In genomic region chr12:92272301-92272964, GRCh38 we compare ENCODE assay signal across 28 cellular contexts.
DNase-seq lines count a peak whose midpoint lies in the region; ATAC-seq, FAIRE-seq and TF ChIP-seq lines count a peak whose summit lies in the region.
"Had no signal": no experiment of that assay in that cellular context is flagged by ENCODE, and none has a peak within 500 bp of the region (broad histone marks: within the 10 kb centered on the region; RNA-seq: fewer than 3 reads in every experiment).

No MANE protein-coding gene starts in this region.

- intact Hi-C loops in K562 (cut with micrococcal nuclease), result no loop called here
- intact Hi-C loops in posterior cingulate gyrus (cut with DNase I), result no loop called here

- no peak overlapping the region for H3K23ac ChIP-seq in H9 (ENCODE audit: insufficient read length, low read depth, low read length)

- H3K56ac ChIP-seq in H9 (ENCODE audit: insufficient read length, low read depth, low read length), result no peak overlapping the region

- no peak overlapping the region for H2BK5ac ChIP-seq in H9 (ENCODE audit: insufficient read length, low read length)

- H3K4me1 ChIP-seq in H9 (ENCODE audit: insufficient read depth, low read length), result no peaks in the 10 kb centered on the region; the same call in 1 of the 2 replicates
- no peaks in the 10 kb centered on the region for H3K4me1 ChIP-seq in K562 (replicated peaks in 1 of 2; ENCODE audit: control insufficient read depth in 2 of 2, insufficient read depth in 2 of 2, low read length in 2 of 2)
- peaks cover 18% of the 10 kb centered on the region for H3K4me1 ChIP-seq in foreskin keratinocyte
- H3K4me1 ChIP-seq: adrenal gland, body of pancreas, thyroid gland had no signal

- BruUV-seq in K562 (replicated peaks; lab: Mats Ljungman, UMichigan), result no TSS peak

- H2BK120ac ChIP-seq in H9 (ENCODE audit: low read depth, low read length, poor library complexity, severe bottlenecking), result no peak overlapping the region

- no peak for TF ChIP-seq EP300 in K562 (IDR thresholded peaks at IDR 0.05; ENCODE audit: low read length)

- no CpG with 5 or more reads among the region's 8 CpGs for WGBS in H9 (ENCODE audit: extremely low coverage, insufficient read length, low lambda C conversion rate)
- 26% methylated on average over 8 of the region's 8 CpGs for WGBS in K562 (ENCODE audit: insufficient coverage, low coverage, missing lambda C conversion rate)

- H3K27me3 Mint-ChIP-seq in H9 (ENCODE audit: low read depth), result no peaks in the 10 kb centered on the region
- H3K27me3 Mint-ChIP-seq: activated B cell treated with CpG ODN at 0.5 μM for 24 hours; B cell; naive thymus-derived CD4-positive, alpha-beta T cell; stimulated activated naive CD8-positive, alpha-beta T cell treated with anti-CD3 and anti-CD28 coated beads, Interleukin-15, amount 100 ng/mL, for 72 hours had no signal

- no peak for TF ChIP-seq CTCF in H9 (conservative IDR thresholded peaks at IDR 0.05)
- no peak for TF ChIP-seq CTCF in K562 (IDR thresholded peaks at IDR 0.05 in 2 of 3, conservative IDR thresholded peaks at IDR 0.05 in 1 of 3; ENCODE audit: insufficient read depth in 2 of 3, low read depth in 1 of 3, low read length in 3 of 3)
- TF ChIP-seq CTCF in foreskin keratinocyte (conservative IDR thresholded peaks at IDR 0.05), result no peak

- H4K20me1 ChIP-seq in H9 (ENCODE audit: control insufficient read depth, insufficient read depth, insufficient read length) (no peaks in the 10 kb centered on the region), K562 (replicated peaks; ENCODE audit: control insufficient read depth, insufficient read depth, low read length) (no peaks in the 10 kb centered on the region)

- DNase-seq in H9 (peak; percentile 43), K562 (ENCODE audit: extremely low read depth in 1 of 4, low spot score in 3 of 4) (no peak), foreskin keratinocyte (peak in 1 of 2 donors; percentile 77), posterior cingulate gyrus (no peak), NOMO-1 treated with DMSO at 0.1 percent for 48 hours (lab: John Stamatoyannopoulos, UW; ENCODE audit: unreplicated experiment) (no peak), kidney glomerular epithelial cell (lab: John Stamatoyannopoulos, UW) (no peak), dermis blood vessel endothelial cell (no peak)
- DNase-seq: activated B cell treated with CpG ODN at 0.5 μM for 24 hours; activated naive CD4-positive, alpha-beta T cell treated with anti-CD3 and anti-CD28 coated beads for 36 hours; activated T-cell treated with anti-CD3 and anti-CD28 coated beads, Interleukin-2, amount 50 U/mL, for 72 hours; adrenal gland; body of pancreas; CD8-positive, alpha-beta T cell; DMS 273 treated with DMSO at 0.1 percent for 48 hours; foreskin melanocyte; HCEC 1CT; midbrain; naive thymus-derived CD4-positive, alpha-beta T cell; NCI-H1436; NCI-H510A treated with DMSO at 0.1 percent for 48 hours; occipital lobe; SIG-M5; stimulated activated naive CD8-positive, alpha-beta T cell treated with anti-CD3 and anti-CD28 coated beads, Interleukin-15, amount 100 ng/mL, for 72 hours; SW 1271; thyroid gland had no signal

- no peak overlapping the region for H4K5ac ChIP-seq in H9 (ENCODE audit: insufficient read length, low read depth, low read length)

- no peaks in the 10 kb centered on the region for H3K27me3 ChIP-seq in H9 (ENCODE audit: insufficient read depth, low read length)
- H3K27me3 ChIP-seq in K562 (ENCODE audit: control insufficient read depth in 2 of 2, insufficient read depth in 2 of 2, low read length in 2 of 2), result no peaks in the 10 kb centered on the region
- H3K27me3 ChIP-seq in foreskin keratinocyte, result no peaks in the 10 kb centered on the region
- H3K27me3 ChIP-seq: adrenal gland, body of pancreas, thyroid gland had no signal

- H3K9ac ChIP-seq in H9 (ENCODE audit: extremely low read depth, insufficient read length, low read length) (no peak overlapping the region), K562 (ENCODE audit: insufficient read depth in 1 of 2, low read depth in 2 of 2, low read length in 2 of 2) (no peak overlapping the region)

- no peak overlapping the region for H4K91ac ChIP-seq in H9 (ENCODE audit: insufficient read length, low read depth, low read length)

- CTCF ChIA-PET in K562 (lab: Yijun Ruan, JAX; ENCODE audit: low intra/inter-chr PET ratio), result no interaction called here

- no peak for TF ChIP-seq RAD21 in K562 (CRISPR knock-in tag; conservative IDR thresholded peaks at IDR 0.05 in 1 of 2, IDR thresholded peaks at IDR 0.05 in 1 of 2)

- H3K36me3 ChIP-seq in K562 (ENCODE audit: control insufficient read depth, insufficient read depth, low read length), result no peaks in the 10 kb centered on the region
- H3K36me3 ChIP-seq: adrenal gland, thyroid gland had no signal

- H3K9me1 ChIP-seq in K562 (ENCODE audit: control insufficient read depth, insufficient read depth, low read length), result no peaks in the 10 kb centered on the region

- H2BK15ac ChIP-seq in H9 (ENCODE audit: low read depth, low read length), result no peak overlapping the region

- no peaks in the 10 kb centered on the region for H3K79me1 ChIP-seq in H9 (ENCODE audit: insufficient read depth, low read depth, low read length, poor library complexity, severe bottlenecking)

- no peaks in the 10 kb centered on the region for H3K9me3 Mint-ChIP-seq in H9
- H3K9me3 Mint-ChIP-seq: activated B cell treated with CpG ODN at 0.5 μM for 24 hours; activated naive CD4-positive, alpha-beta T cell treated with anti-CD3 and anti-CD28 coated beads for 36 hours; CD8-positive, alpha-beta T cell had no signal

- ATAC-seq in K562 (no peak), foreskin keratinocyte (peak; percentile 67)
- ATAC-seq: activated T-cell treated with anti-CD3 and anti-CD28 coated beads, Interleukin-2, amount 50 U/mL, for 72 hours; body of pancreas; CD8-positive, alpha-beta T cell; left lobe of liver; naive thymus-derived CD4-positive, alpha-beta T cell; stimulated activated naive CD8-positive, alpha-beta T cell treated with anti-CD3 and anti-CD28 coated beads, Interleukin-15, amount 100 ng/mL, for 72 hours had no signal

- H3K4me3 ChIP-seq in K562, result no peak overlapping the region
- H3K4me3 ChIP-seq in skin epidermis, result no peak overlapping the region
- H3K4me3 ChIP-seq: adrenal gland, body of pancreas, thyroid gland had no signal

- H3K18ac ChIP-seq in H9 (ENCODE audit: insufficient read length, low read depth, low read length), result no peak overlapping the region

- no peak overlapping the region for H3T11ph ChIP-seq in H9 (ENCODE audit: low read length)

- H3K23me2 ChIP-seq in H9 (ENCODE audit: insufficient read length, low read depth, low read length, poor library complexity, severe bottlenecking), result no peaks in the 10 kb centered on the region

- no peak overlapping the region for H4K8ac ChIP-seq in H9 (replicated peaks; ENCODE audit: insufficient read length, low read depth, low read length)

- POLR2A ChIA-PET in K562 (lab: Yijun Ruan, JAX), result interaction anchor here (1.0 to 2.0 kb wide), 2 partner anchors 9 to 128 kb away, joined by 3 to 9 read pairs; no protein-coding TSS in a partner anchor

- H3K4me3 Mint-ChIP-seq in H9, result no peak overlapping the region
- H3K4me3 Mint-ChIP-seq: activated B cell treated with CpG ODN at 0.5 μM for 24 hours; activated naive CD4-positive, alpha-beta T cell treated with anti-CD3 and anti-CD28 coated beads for 36 hours; activated T-cell treated with anti-CD3 and anti-CD28 coated beads, Interleukin-2, amount 50 U/mL, for 72 hours; B cell; CD8-positive, alpha-beta T cell; naive thymus-derived CD4-positive, alpha-beta T cell; stimulated activated naive CD8-positive, alpha-beta T cell treated with anti-CD3 and anti-CD28 coated beads, Interleukin-15, amount 100 ng/mL, for 72 hours had no signal

- H3K36me3 Mint-ChIP-seq in H9 (ENCODE audit: insufficient read depth in 1 of 3, low read depth in 3 of 3), result no peaks in the 10 kb centered on the region
- H3K36me3 Mint-ChIP-seq: CD8-positive, alpha-beta T cell had no signal

- H3K27ac ChIP-seq in H9 (ENCODE audit: insufficient read length, low read depth, low read length), result no peak overlapping the region
- no peak overlapping the region for H3K27ac ChIP-seq in K562 (ENCODE audit: extremely low read depth, low read depth, low read length)
- no peak overlapping the region for H3K27ac ChIP-seq in foreskin keratinocyte
- peak overlapping the region in 15 of 21 experiments; percentile 13 to 77 (median 37) for H3K27ac ChIP-seq in skin epidermis
- H3K27ac ChIP-seq: adrenal gland, body of pancreas, thyroid gland had no signal

- in situ Hi-C loops in K562 (cut with MboI), result no loop called here

- H3K4ac ChIP-seq in H9 (ENCODE audit: low read depth, low read length), result no peak overlapping the region

- no peak for FAIRE-seq in K562 (lab: Jason Lieb, UNC)

- TF ChIP-seq POLR2A in K562 (conservative IDR thresholded peaks at IDR 0.05), result no peak

- peaks cover 7% of the 10 kb centered on the region in 2 experiments for H3K4me1 Mint-ChIP-seq in H9
- H3K4me1 Mint-ChIP-seq: activated B cell treated with CpG ODN at 0.5 μM for 24 hours had no signal

- H3K4me2 ChIP-seq in H9 (ENCODE audit: insufficient read depth, insufficient read length, low read length) (no peak overlapping the region), K562 (ENCODE audit: insufficient read depth, low read length) (no peak overlapping the region)

- H2BK20ac ChIP-seq in H9 (ENCODE audit: low read depth, low read length, poor library complexity, severe bottlenecking), result no peak overlapping the region

- H2AFZ ChIP-seq in H9 (ENCODE audit: low read length), result peak overlapping the region; percentile 22
- H2AFZ ChIP-seq in K562 (ENCODE audit: low read depth, low read length), result no peak overlapping the region

- no peak overlapping the region for H2BK12ac ChIP-seq in H9 (ENCODE audit: insufficient read length, low read depth, low read length)

- no peak overlapping the region for H3K14ac ChIP-seq in H9 (ENCODE audit: insufficient read depth, low read length)

- H3K9me3 ChIP-seq in H9 (ENCODE audit: control insufficient read depth, low read depth, low read length) (no peaks in the 10 kb centered on the region), K562 (replicated peaks; ENCODE audit: control insufficient read depth, insufficient read depth, low read depth, low read length) (no peaks in the 10 kb centered on the region)
- H3K9me3 ChIP-seq: adrenal gland, body of pancreas, thyroid gland had no signal

- no peak overlapping the region; a peak in 1 of 7 replicates for H3K27ac Mint-ChIP-seq in H9
- H3K27ac Mint-ChIP-seq: activated B cell treated with CpG ODN at 0.5 μM for 24 hours; activated naive CD4-positive, alpha-beta T cell treated with anti-CD3 and anti-CD28 coated beads for 36 hours; activated T-cell treated with anti-CD3 and anti-CD28 coated beads, Interleukin-2, amount 50 U/mL, for 72 hours; B cell; CD8-positive, alpha-beta T cell; naive thymus-derived CD4-positive, alpha-beta T cell had no signal

- no peak overlapping the region for H2AK5ac ChIP-seq in H9 (ENCODE audit: insufficient read length, low read length)

- no peaks in the 10 kb centered on the region for H3K79me2 ChIP-seq in H9 (ENCODE audit: insufficient read depth, low read length)
- H3K79me2 ChIP-seq in K562 (ENCODE audit: control insufficient read depth, insufficient read depth, low read length), result no peaks in the 10 kb centered on the region

Comparison
In these comparisons a context has a peak if more than half of its experiments do, and no peak if none do; other contexts are left out.
1. H3K27ac ChIP-seq: peak in skin epidermis (15 of 21); none in H9 (single experiment), K562 (single experiment) and foreskin keratinocyte (single experiment).